ENCODE assay signal across 9 cellular contexts in the genomic region with DNA sequence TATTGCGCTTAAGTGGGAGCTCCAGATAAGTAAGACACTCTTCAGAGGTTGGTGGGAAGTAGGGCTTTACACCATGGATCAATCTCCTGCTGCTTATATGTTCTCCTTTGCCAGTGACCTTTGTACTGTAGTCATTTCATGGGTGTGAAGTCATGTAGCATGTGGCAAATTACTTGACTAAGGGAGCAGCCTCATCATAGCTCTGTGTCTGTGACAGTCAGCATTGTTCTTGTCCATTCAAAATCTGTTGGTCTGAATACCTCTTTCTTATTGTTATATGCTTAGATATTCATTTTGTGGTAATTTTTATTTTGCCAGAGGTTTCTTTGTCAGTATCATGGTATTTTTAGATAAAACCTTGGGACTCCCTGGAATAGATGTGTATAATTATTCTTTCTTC. TPM values are rescaled to one million over a fixed set of nuclear protein-coding genes. Genes with fewer than 3 reads are reported as not detected.
DNase-seq lines count a peak whose midpoint lies in the region; ATAC-seq and TF ChIP-seq lines count a peak whose summit lies in the region.
"Had no signal": no experiment of that assay in that cellular context is flagged by ENCODE, and none has a peak within 500 bp of the region (broad histone marks: within the 10 kb centered on the region; RNA-seq: fewer than 3 reads in every experiment).

No MANE protein-coding gene starts in this region.

- TF ChIP-seq CTCF in RWPE2 (IDR thresholded peaks at IDR 0.05; ENCODE audit: poor library complexity, severe bottlenecking): no peak
- no peak for TF ChIP-seq CTCF in epithelial cell of esophagus (IDR thresholded peaks at IDR 0.05; ENCODE audit: insufficient read depth, low read depth, low read length, missing control alignments)
- TF ChIP-seq CTCF in progenitor cell of endocrine pancreas (IDR thresholded peaks at IDR 0.05; ENCODE audit: unreplicated experiment): no peak

- no peak; the same call in 2 of the 3 replicates for ATAC-seq in RWPE2 (ENCODE audit: low read depth)
- ATAC-seq in HG03139 (IDR thresholded peaks at IDR 0.05; ENCODE audit: unreplicated experiment): no peak
- ATAC-seq in GM21576 (IDR thresholded peaks at IDR 0.05; ENCODE audit: unreplicated experiment): no peak
- ATAC-seq: WTC11 had no signal

- peak overlapping the region; percentile 79 for H3K27ac ChIP-seq in RWPE2 (ENCODE audit: poor library complexity, severe bottlenecking)

- H3K27me3 ChIP-seq in RWPE2 (ENCODE audit: insufficient read depth, poor library complexity, severe bottlenecking) (no peaks in the 10 kb centered on the region), H7 (ENCODE audit: control insufficient read depth, insufficient read depth, low read length) (no peaks in the 10 kb centered on the region)

- H3K36me3 ChIP-seq in RWPE2 (ENCODE audit: low read depth) (peaks cover 64% of the 10 kb centered on the region), H7 (replicated peaks; ENCODE audit: control insufficient read depth, insufficient read depth, low read length) (peaks cover 7% of the 10 kb centered on the region)

- H3K4me1 ChIP-seq in RWPE2 (ENCODE audit: insufficient read depth, poor library complexity, severe bottlenecking): peaks cover 23% of the 10 kb centered on the region

- H3K4me1 Mint-ChIP-seq in progenitor cell of endocrine pancreas (ENCODE audit: low read depth): no peaks in the 10 kb centered on the region
- H3K4me1 Mint-ChIP-seq: WTC11 had no signal

- H3K27me3 Mint-ChIP-seq in progenitor cell of endocrine pancreas: no peaks in the 10 kb centered on the region

- H3K4me3 Mint-ChIP-seq in progenitor cell of endocrine pancreas (ENCODE audit: low read depth): no peak overlapping the region
- H3K4me3 Mint-ChIP-seq: WTC11 had no signal

- H3K9me3 ChIP-seq in RWPE2 (ENCODE audit: severe bottlenecking): no peaks in the 10 kb centered on the region

- H3K9me3 Mint-ChIP-seq in progenitor cell of endocrine pancreas (ENCODE audit: low read depth): no peaks in the 10 kb centered on the region
- H3K9me3 Mint-ChIP-seq: WTC11 had no signal

- DNase-seq in Daoy (ENCODE audit: low read depth) (peak; percentile 56), RWPE2 (ENCODE audit: low spot score) (no peak), epithelial cell of esophagus (ENCODE audit: low read depth) (peak; percentile 48), progenitor cell of endocrine pancreas (ENCODE audit: low spot score, unreplicated experiment) (no peak), NCI-H446 (lab: John Stamatoyannopoulos, UW) (no peak), H7 (no peak)

- H3K27ac Mint-ChIP-seq in progenitor cell of endocrine pancreas: peak overlapping the region; percentile 90
- H3K27ac Mint-ChIP-seq: WTC11 had no signal

- H3K4me3 ChIP-seq in RWPE2 (ENCODE audit: severe bottlenecking) (no peak overlapping the region), epithelial cell of esophagus (ENCODE audit: low read length) (no peak overlapping the region), H7 (ENCODE audit: insufficient read depth, low read depth, low read length) (no peak overlapping the region)

- peaks cover 21% of the 10 kb centered on the region for H3K36me3 Mint-ChIP-seq in progenitor cell of endocrine pancreas (ENCODE audit: insufficient read depth)

RNA-seq across cellular contexts. Expression of a gene that starts 18.2 kb away (rescaled TPM):
- total RNA-seq in Daoy (2014; rRNA removed; shearing (Covaris generic)): 46.3 and 51.6 TPM in 2 replicates
- total RNA-seq in progenitor cell of endocrine pancreas: 19.5 and 22.1 TPM in 2 replicates
- total RNA-seq in H7 (2014; rRNA removed; shearing (Covaris generic)): 22.8 and 30.2 TPM in 2 replicates

RNA-seq across cellular contexts. Expression of a gene that starts 18.4 kb away (rescaled TPM):
- total RNA-seq in Daoy (2014; rRNA removed; shearing (Covaris generic)): 19.3 and 21.6 TPM in 2 replicates
- 47.6 and 48.1 TPM in 2 replicates for total RNA-seq in progenitor cell of endocrine pancreas
- 26.6 and 29.3 TPM in 2 replicates for total RNA-seq in H7 (2014; rRNA removed; shearing (Covaris generic))

RNA-seq across cellular contexts. Expression of a gene that starts 53.0 kb away (rescaled TPM):
- total RNA-seq in Daoy (2014; rRNA removed; shearing (Covaris generic)): 64.6 and 71.0 TPM in 2 replicates
- 37.3 and 40.2 TPM in 2 replicates for total RNA-seq in progenitor cell of endocrine pancreas
- total RNA-seq in H7 (2014; rRNA removed; shearing (Covaris generic)): 39.2 and 41.7 TPM in 2 replicates

RNA-seq across cellular contexts. Expression of a gene that starts 53.0 kb away (rescaled TPM):
- 0.74 and 1.5 TPM in 2 replicates for total RNA-seq in Daoy (2014; rRNA removed; shearing (Covaris generic))
- 5.6 and 5.7 TPM in 2 replicates for total RNA-seq in progenitor cell of endocrine pancreas
- total RNA-seq in H7 (2014; rRNA removed; shearing (Covaris generic)): 2.3 and 3.1 TPM in 2 replicates

Comparison
In these comparisons a context has a peak if more than half of its experiments do, and no peak if none do; other contexts are left out.
1. DNase-seq: peak in Daoy (single experiment) and epithelial cell of esophagus (single experiment); none in RWPE2 (single experiment), progenitor cell of endocrine pancreas (single experiment), NCI-H446 (0 of 2) and H7 (single experiment).